ENCODE assay signal across 8 cellular contexts in genomic region chr2:240567137-240567871, GRCh38. TPM values are rescaled to one million over a fixed set of nuclear protein-coding genes. Genes with fewer than 3 reads are reported as not detected.
DNase-seq lines count a peak whose midpoint lies in the region; ATAC-seq and TF ChIP-seq lines count a peak whose summit lies in the region.

No MANE protein-coding gene starts in this region.

- TF ChIP-seq CTCF in HFF-Myc (IDR thresholded peaks at IDR 0.05; ENCODE audit: low read depth, low read length, missing control alignments) (no peak), coronary artery (IDR thresholded peaks at IDR 0.05) (no peak), upper lobe of right lung (IDR thresholded peaks at IDR 0.05) (no peak)

- DNase-seq in HFF-Myc (ENCODE audit: extremely low read depth, low read depth) (no peak), T-helper 2 cell (peak in 3 of 5 experiments; percentile 9 to 66 (median 45)), coronary artery (ENCODE audit: low spot score) (no peak), mesenteric fat pad (ENCODE audit: low spot score) (peak; percentile 81), upper lobe of right lung (peak; percentile 65), NCI-H82 (lab: John Stamatoyannopoulos, UW) (no peak)

- no peaks in the 10 kb centered on the region for H3K36me3 ChIP-seq in upper lobe of right lung

- H3K4me3 ChIP-seq in HFF-Myc (replicated peaks; ENCODE audit: low read depth, low read length) (peak overlapping the region; percentile 58), coronary artery (peak overlapping the region; percentile 79), upper lobe of right lung (peak overlapping the region; percentile 83)

- ATAC-seq in upper lobe of right lung (no peak), GM21528 (IDR thresholded peaks at IDR 0.05; ENCODE audit: low FRiP score, unreplicated experiment) (no peak), GM18861 (IDR thresholded peaks at IDR 0.05; ENCODE audit: unreplicated experiment) (no peak)

- H3K27ac ChIP-seq in coronary artery, result peak overlapping the region; percentile 92 to 99
- H3K27ac ChIP-seq in upper lobe of right lung, result peak overlapping the region; percentile 93

- no peaks in the 10 kb centered on the region for H3K27me3 ChIP-seq in upper lobe of right lung

- intact Hi-C loops in upper lobe of right lung (cut with DNase I), result no loop called here

- H3K9me3 ChIP-seq in upper lobe of right lung, result no peaks in the 10 kb centered on the region

- H3K4me1 ChIP-seq in upper lobe of right lung, result peaks cover 68% of the 10 kb centered on the region

RNA-seq across cellular contexts. Expression of gene RNPEPL1, which starts 1.0 kb away (rescaled TPM):
- total RNA-seq in mesenteric fat pad (69.9 TPM), upper lobe of right lung (88.6 TPM)

RNA-seq across cellular contexts. Expression of gene DUSP28, which starts 7.1 kb away (rescaled TPM):
- total RNA-seq in mesenteric fat pad (3.8 TPM), upper lobe of right lung (5.3 TPM)

RNA-seq across cellular contexts. Expression of gene ANKMY1, which starts 9.5 kb away (rescaled TPM):
- total RNA-seq in mesenteric fat pad (11.4 TPM), upper lobe of right lung (19.3 TPM)

RNA-seq across cellular contexts. Expression of gene CAPN10, which starts 19.2 kb away (rescaled TPM):
- total RNA-seq in mesenteric fat pad (18.2 TPM), upper lobe of right lung (31.8 TPM)

RNA-seq across cellular contexts. Expression of gene GPR35, which starts 58.0 kb away (rescaled TPM):
- 1.9 TPM for total RNA-seq in mesenteric fat pad
- total RNA-seq in upper lobe of right lung, result 3.4 TPM

Comparison
In these comparisons a context has a peak if more than half of its experiments do, and no peak if none do; other contexts are left out.
1. DNase-seq: peak in T-helper 2 cell (3 of 5), mesenteric fat pad (single experiment) and upper lobe of right lung (single experiment); none in HFF-Myc (single experiment), coronary artery (single experiment) and NCI-H82 (single experiment).
2. Peak in every context shown above with its lines, with median percentiles within 50 percentile points of each other: H3K4me3 ChIP-seq.